Comparison of ENCODE assay signal across 2 cellular contexts in the genomic region with DNA sequence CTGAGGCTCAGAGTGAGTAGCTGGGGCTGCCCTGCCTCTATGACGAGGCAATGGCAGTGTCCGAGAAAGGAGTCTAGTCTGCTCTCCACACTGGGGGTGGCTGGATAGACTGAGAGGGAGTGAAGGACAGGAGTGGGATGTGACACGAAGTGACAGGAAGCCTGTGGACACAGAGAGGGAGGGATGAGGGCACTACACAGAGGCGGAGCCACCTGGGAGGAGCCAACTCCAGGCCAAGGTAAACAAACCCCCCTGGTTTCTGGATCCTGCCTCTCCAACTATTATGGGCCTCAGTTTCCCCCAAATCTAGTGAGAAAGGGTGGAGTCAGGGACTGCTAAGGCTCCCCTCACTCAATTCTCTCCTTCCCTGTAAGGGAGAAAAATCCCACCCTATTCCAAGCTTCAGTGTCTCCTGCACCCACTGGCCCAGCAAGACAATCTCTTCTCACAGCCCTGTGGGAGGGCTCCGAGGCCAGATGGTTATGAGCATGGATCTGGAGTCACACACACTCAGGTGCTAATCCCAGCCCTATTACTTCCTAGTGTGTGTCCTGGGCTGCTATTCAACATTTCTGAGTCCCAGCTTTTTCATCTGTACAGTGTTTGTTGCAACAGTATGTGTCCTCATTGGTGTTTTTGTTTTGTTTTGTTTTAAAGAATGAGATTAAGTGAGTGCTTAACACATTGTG.
TF ChIP-seq lines count a peak whose summit lies in the region.

No MANE protein-coding gene starts in this region.

TF ChIP-seq in HepG2, 621 proteins besides CTCF, POLR2A, EP300 and RAD21:
- TF ChIP-seq CBFB (CRISPR knock-in tag; IDR thresholded peaks at IDR 0.05) = no peak
- peak; percentile 24; the same call in 1 of the 2 replicates for TF ChIP-seq ZNF629 (CRISPR knock-in tag; conservative IDR thresholded peaks at IDR 0.05)

TF ChIP-seq in GM12891, 5 proteins besides CTCF, POLR2A, EP300 and RAD21:
- TF ChIP-seq PAX5 (IDR thresholded peaks at IDR 0.05; ENCODE audit: insufficient read depth, low read length, severe bottlenecking) (no peak), POLR2AphosphoS5 (IDR thresholded peaks at IDR 0.05; ENCODE audit: low read depth, low read length) (no peak), TAF1 (IDR thresholded peaks at IDR 0.05; ENCODE audit: low read depth, low read length) (no peak), POU2F2 (IDR thresholded peaks at IDR 0.05; ENCODE audit: low read depth, low read length) (no peak), SPI1 (IDR thresholded peaks at IDR 0.05; ENCODE audit: low read depth, low read length) (no peak)
